ENCODE assay signal across 37 cellular contexts in genomic region chr1:83077411-83077810, GRCh38.
"Had no signal": no experiment of that assay in that cellular context is flagged by ENCODE, and none has a peak within 500 bp of the region (broad histone marks: within the 10 kb centered on the region; RNA-seq: fewer than 3 reads in every experiment).

No MANE protein-coding gene starts in this region.

- H3K27ac Mint-ChIP-seq: activated CD4-positive, alpha-beta T cell treated with anti-CD3 and anti-CD28 coated beads, Interleukin-2, amount 10 ng/mL, durations not matched to agents 24 days and 14 days; activated CD8-positive, alpha-beta T cell treated with anti-CD3 and anti-CD28 coated beads for 36 hours; activated T-helper 17 cell treated with anti-CD3 and anti-CD28 coated beads, Interleukin-2, amount 50 U/mL, for 72 hours; dendritic cell treated with granulocyte-macrophage colony-stimulating factor and Interleukin-4, amounts not matched to agents 40 ng/mL and 50 ng/mL, for 4 days; endodermal cell; immature natural killer cell; mesothelial cell of epicardium; naive B cell; nephron progenitor cell; progenitor cell of endocrine pancreas; stimulated activated memory B cell treated with anti-CD40 and anti-IgM and Interleukin-4, amounts not matched to agents 10 μg/mL and 1 μg/mL and 100 μg/mL, for 72 hours; stimulated activated naive CD8-positive, alpha-beta T cell treated with anti-CD3 and anti-CD28 coated beads, Interleukin-15, amount 100 ng/mL, for 72 hours; T-helper 1 cell treated with Interleukin-12 subunit alpha and Interleukin-12 subunit beta and Interleukin-4 antibody, amounts not matched to agents 30 μg/mL and 1 μg/mL, for 36 hours had no signal

- H3K9me3 Mint-ChIP-seq: activated CD4-positive, alpha-beta T cell treated with anti-CD3 and anti-CD28 coated beads, Interleukin-2, amount 10 ng/mL, durations not matched to agents 24 days and 14 days; activated CD8-positive, alpha-beta T cell treated with anti-CD3 and anti-CD28 coated beads for 36 hours; activated T-cell treated with anti-CD3 and anti-CD28 coated beads, Interleukin-2, amount 50 U/mL, for 4 hours; endodermal cell; nephron progenitor cell; T-helper 1 cell treated with Interleukin-12 subunit alpha and Interleukin-12 subunit beta and Interleukin-4 antibody, amounts not matched to agents 30 μg/mL and 1 μg/mL, for 36 hours had no signal

- H3K27ac ChIP-seq: esophagus squamous epithelium, heart left ventricle, neutrophil, ovary, suprapubic skin, tibial artery, upper lobe of right lung, VCaP had no signal

- H3K4me1 Mint-ChIP-seq: activated CD4-positive, alpha-beta T cell treated with anti-CD3 and anti-CD28 coated beads, Interleukin-2, amount 10 ng/mL, durations not matched to agents 24 days and 14 days; activated T-helper 17 cell treated with anti-CD3 and anti-CD28 coated beads, Interleukin-2, amount 50 U/mL, for 72 hours; endodermal cell; immature natural killer cell; mesothelial cell of epicardium; naive B cell; nephron progenitor cell; stimulated activated memory B cell treated with anti-CD40 and anti-IgM and Interleukin-4, amounts not matched to agents 10 μg/mL and 1 μg/mL and 100 μg/mL, for 72 hours; stimulated activated naive CD8-positive, alpha-beta T cell treated with anti-CD3 and anti-CD28 coated beads, Interleukin-15, amount 100 ng/mL, for 72 hours had no signal

- H3K4me3 ChIP-seq: esophagus squamous epithelium, heart left ventricle, ovary, smooth muscle cell, suprapubic skin, tibial artery, upper lobe of right lung had no signal

- DNase-seq: activated CD4-positive, alpha-beta T cell treated with anti-CD3 and anti-CD28 coated beads, Interleukin-2, amount 10 ng/mL, durations not matched to agents 24 days and 14 days; activated CD4-positive, CD25-positive, alpha-beta regulatory T cell treated with anti-CD3 and anti-CD28 coated beads, Interleukin-2, amount 50 U/mL, for 72 hours; activated CD8-positive, alpha-beta T cell treated with anti-CD3 and anti-CD28 coated beads for 36 hours; activated gamma-delta T cell treated with Interleukin-2 at 50 U/mL for 16 hours; activated naive CD4-positive, alpha-beta T cell treated with anti-CD3 and anti-CD28 coated beads, Interleukin-2, amount 50 U/mL, for 16 hours; activated T-cell treated with anti-CD3 and anti-CD28 coated beads, Interleukin-2, amount 50 U/mL, for 4 hours; amniotic stem cell; caudate nucleus; endodermal cell; esophagus squamous epithelium; heart left ventricle; hypothalamus; immature natural killer cell; kidney; left colon; naive B cell; nephron progenitor cell; ovary; stimulated activated CD4-positive, alpha-beta T cell treated with anti-CD3 and anti-CD28 coated beads, Interleukin-1b, Interleukin-23, amount 100 ng/mL, for 48 hours; stimulated activated CD4-positive, alpha-beta T cell treated with anti-CD3 and anti-CD28 coated beads, Interleukin-4, amount 100 ng/mL, for 4 hours; stimulated activated CD8-positive, alpha-beta memory T cell treated with anti-CD3 and anti-CD28 coated beads, Interleukin-4, amount 100 ng/mL, for 48 hours; stimulated activated naive CD8-positive, alpha-beta T cell treated with anti-CD3 and anti-CD28 coated beads, Interleukin-15, amount 100 ng/mL, for 72 hours; T-helper 9 cell; tibial artery; upper lobe of right lung had no signal

- ATAC-seq: activated CD8-positive, alpha-beta T cell treated with anti-CD3 and anti-CD28 coated beads for 36 hours; activated T-cell treated with anti-CD3 and anti-CD28 coated beads, Interleukin-2, amount 50 U/mL, for 4 hours; activated T-helper 17 cell treated with anti-CD3 and anti-CD28 coated beads, Interleukin-2, amount 50 U/mL, for 72 hours; heart left ventricle; left colon; sciatic nerve; stimulated activated memory B cell treated with anti-CD40 and anti-IgM and Interleukin-4, amounts not matched to agents 10 μg/mL and 1 μg/mL and 100 μg/mL, for 72 hours; stimulated activated naive CD8-positive, alpha-beta T cell treated with anti-CD3 and anti-CD28 coated beads, Interleukin-15, amount 100 ng/mL, for 72 hours; upper lobe of right lung had no signal

- H3K4me3 Mint-ChIP-seq: activated CD4-positive, alpha-beta T cell treated with anti-CD3 and anti-CD28 coated beads, Interleukin-2, amount 10 ng/mL, durations not matched to agents 24 days and 14 days; activated CD8-positive, alpha-beta T cell treated with anti-CD3 and anti-CD28 coated beads for 36 hours; activated T-cell treated with anti-CD3 and anti-CD28 coated beads, Interleukin-2, amount 50 U/mL, for 4 hours; activated T-helper 17 cell treated with anti-CD3 and anti-CD28 coated beads, Interleukin-2, amount 50 U/mL, for 72 hours; dendritic cell treated with granulocyte-macrophage colony-stimulating factor and Interleukin-4, amounts not matched to agents 40 ng/mL and 50 ng/mL, for 4 days; endodermal cell; immature natural killer cell; mesothelial cell of epicardium; naive B cell; nephron progenitor cell; stimulated activated memory B cell treated with anti-CD40 and anti-IgM and Interleukin-4, amounts not matched to agents 10 μg/mL and 1 μg/mL and 100 μg/mL, for 72 hours; stimulated activated naive CD8-positive, alpha-beta T cell treated with anti-CD3 and anti-CD28 coated beads, Interleukin-15, amount 100 ng/mL, for 72 hours; T-helper 1 cell treated with Interleukin-12 subunit alpha and Interleukin-12 subunit beta and Interleukin-4 antibody, amounts not matched to agents 30 μg/mL and 1 μg/mL, for 36 hours had no signal

- H3K27me3 Mint-ChIP-seq: activated CD4-positive, alpha-beta T cell treated with anti-CD3 and anti-CD28 coated beads, Interleukin-2, amount 10 ng/mL, durations not matched to agents 24 days and 14 days; activated CD8-positive, alpha-beta T cell treated with anti-CD3 and anti-CD28 coated beads for 36 hours; activated T-helper 17 cell treated with anti-CD3 and anti-CD28 coated beads, Interleukin-2, amount 50 U/mL, for 72 hours; dendritic cell treated with granulocyte-macrophage colony-stimulating factor and Interleukin-4, amounts not matched to agents 40 ng/mL and 50 ng/mL, for 4 days; naive B cell; progenitor cell of endocrine pancreas; stimulated activated memory B cell treated with anti-CD40 and anti-IgM and Interleukin-4, amounts not matched to agents 10 μg/mL and 1 μg/mL and 100 μg/mL, for 72 hours; stimulated activated naive CD8-positive, alpha-beta T cell treated with anti-CD3 and anti-CD28 coated beads, Interleukin-15, amount 100 ng/mL, for 72 hours had no signal

- H3K36me3 Mint-ChIP-seq: immature natural killer cell; stimulated activated memory B cell treated with anti-CD40 and anti-IgM and Interleukin-4, amounts not matched to agents 10 μg/mL and 1 μg/mL and 100 μg/mL, for 72 hours had no signal

- FAIRE-seq: kidney, TTC549 had no signal
